Comparison of ENCODE assay signal across 8 cellular contexts in the genomic region with DNA sequence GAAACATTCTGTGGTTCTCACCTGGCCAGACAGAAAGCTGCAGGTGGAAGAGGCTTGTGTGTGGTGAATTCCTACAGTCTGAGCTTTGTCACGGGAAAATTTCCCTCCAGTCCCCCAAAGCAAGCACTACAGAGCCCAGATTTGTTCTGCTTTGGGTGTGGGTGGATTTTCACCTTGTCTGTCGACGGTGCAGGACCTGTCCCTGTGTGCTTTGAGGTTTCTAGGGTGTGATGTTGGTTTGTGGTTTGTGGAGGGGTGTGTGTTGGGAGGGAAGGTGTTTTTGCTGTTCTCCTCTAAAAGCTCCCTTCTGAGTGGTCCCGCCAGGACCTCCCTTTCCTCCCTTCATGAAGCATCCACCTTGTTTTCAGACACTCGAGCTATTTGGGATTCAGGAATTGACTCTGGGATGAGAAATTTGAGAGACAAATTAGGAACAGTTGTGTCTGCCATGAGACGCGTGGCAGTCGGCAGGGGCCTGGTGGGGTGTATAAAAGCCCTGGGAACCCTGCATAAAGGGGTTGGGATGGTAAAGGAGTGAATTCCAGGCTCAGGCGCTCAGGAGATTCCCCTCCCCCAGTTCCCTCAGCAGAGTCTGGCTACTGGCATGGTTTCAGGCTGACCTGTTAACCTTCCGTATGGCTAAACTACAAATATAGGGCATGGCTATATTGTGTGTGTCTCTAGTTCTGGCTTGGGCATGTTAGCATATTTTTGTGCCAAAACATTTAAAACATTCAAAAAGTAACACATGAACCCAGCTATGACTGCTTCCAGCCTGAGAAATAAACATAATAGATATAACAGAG.
A peak's percentile ranks its signal among the peaks of the same experiment; 100 is the strongest.
DNase-seq lines count a peak whose midpoint lies in the region; ATAC-seq, FAIRE-seq and TF ChIP-seq lines count a peak whose summit lies in the region.

No MANE protein-coding gene starts in this region.

- H3K27me3 ChIP-seq in hepatocyte (no peaks in the 10 kb centered on the region), tibial artery (no peaks in the 10 kb centered on the region), pancreas (no peaks in the 10 kb centered on the region)

- peaks cover 91% of the 10 kb centered on the region for H3K4me1 Mint-ChIP-seq in activated CD8-positive, alpha-beta T cell treated with anti-CD3 and anti-CD28 coated beads for 36 hours (ENCODE audit: low read depth)

- CTCF ChIA-PET in activated CD8-positive, alpha-beta T cell treated with anti-CD3 and anti-CD28 coated beads for 36 hours (lab: Charles Lee), result interaction anchor here (0.9 to 15.4 kb wide), 8 partner anchors 10 to 152 kb away, joined by 3 to 183 read pairs (median 4); no protein-coding TSS in a partner anchor

- WGBS in hepatocyte (ENCODE audit: low lambda C conversion rate, missing lambda C conversion rate), result 52% methylated on average over 10 of the region's 10 CpGs
- 81 to 85% methylated on average over 10 of the region's 10 CpGs for WGBS in pancreas, 2 donors

- H3K27ac Mint-ChIP-seq in activated CD8-positive, alpha-beta T cell treated with anti-CD3 and anti-CD28 coated beads for 36 hours, result peak overlapping the region; percentile 88

- FAIRE-seq in pancreas (lab: Jason Lieb, UNC), result no peak

- DNase-seq in activated effector memory CD4-positive, alpha-beta T cell treated with anti-CD3 and anti-CD28 coated beads, Interleukin-2, amount 50 U/mL, for 16 hours, result peak; percentile 76
- no peak for DNase-seq in activated effector memory CD4-positive, alpha-beta T cell treated with Interleukin-2 at 50 U/mL for 16 hours
- DNase-seq in activated CD8-positive, alpha-beta T cell treated with anti-CD3 and anti-CD28 coated beads for 36 hours, result peak; percentile 70
- DNase-seq in hepatocyte (ENCODE audit: low spot score) (no peak), tibial artery (peak in 1 of 2 donors; percentile 65), pancreas (no peak), CD1c-positive myeloid dendritic cell (ENCODE audit: extremely low spot score) (no peak)

- POLR2A ChIA-PET in activated CD8-positive, alpha-beta T cell treated with anti-CD3 and anti-CD28 coated beads for 36 hours (lab: Charles Lee), result interaction anchor here (0.6 to 2.8 kb wide), 13 partner anchors 8 to 158 kb away, joined by 3 to 11 read pairs (median 4); no protein-coding TSS in a partner anchor

- H3K9me2 ChIP-seq in hepatocyte (replicated peaks; ENCODE audit: insufficient read depth), result no peaks in the 10 kb centered on the region

- peak; percentile 17 for ATAC-seq in activated CD8-positive, alpha-beta T cell treated with anti-CD3 and anti-CD28 coated beads for 36 hours
- ATAC-seq in HG03196 (IDR thresholded peaks at IDR 0.05; ENCODE audit: unreplicated experiment), result no peak
- no peak for ATAC-seq in pancreas

- H3K36me3 Mint-ChIP-seq in activated CD8-positive, alpha-beta T cell treated with anti-CD3 and anti-CD28 coated beads for 36 hours (ENCODE audit: low read depth), result peaks cover 48% of the 10 kb centered on the region

- peak overlapping the region; percentile 71 for H3K4me3 Mint-ChIP-seq in activated CD8-positive, alpha-beta T cell treated with anti-CD3 and anti-CD28 coated beads for 36 hours

- H3K27ac ChIP-seq in hepatocyte (peak overlapping the region; percentile 95), tibial artery (peak overlapping the region; percentile 81 to 83), pancreas (no peak overlapping the region)

- intact Hi-C loops in activated CD8-positive, alpha-beta T cell treated with anti-CD3 and anti-CD28 coated beads for 36 hours (cut with micrococcal nuclease), result no loop called here
- intact Hi-C loops in tibial artery (cut with DNase I; ENCODE audit: low total_unique reads) (no loop called here), pancreas (cut with DNase I) (no loop called here)

- H3K9me3 ChIP-seq in hepatocyte (ENCODE audit: low read depth) (no peaks in the 10 kb centered on the region), tibial artery (no peaks in the 10 kb centered on the region), pancreas (no peaks in the 10 kb centered on the region)

- no peaks in the 10 kb centered on the region for H3K9me3 Mint-ChIP-seq in activated CD8-positive, alpha-beta T cell treated with anti-CD3 and anti-CD28 coated beads for 36 hours

- no peaks in the 10 kb centered on the region for H3K36me3 ChIP-seq in hepatocyte (replicated peaks; ENCODE audit: insufficient read depth, low read depth)
- H3K36me3 ChIP-seq in tibial artery, result no peaks in the 10 kb centered on the region
- no peaks in the 10 kb centered on the region for H3K36me3 ChIP-seq in pancreas

- H3K79me2 ChIP-seq in hepatocyte, result peaks cover 31% of the 10 kb centered on the region

- no peak overlapping the region for H3K4me2 ChIP-seq in hepatocyte

- H3K4me3 ChIP-seq in hepatocyte (no peak overlapping the region), tibial artery (peak overlapping the region; percentile 41 to 44), pancreas (no peak overlapping the region)

- H3K4me1 ChIP-seq in hepatocyte (ENCODE audit: insufficient read depth), result peaks cover 37% of the 10 kb centered on the region
- H3K4me1 ChIP-seq in tibial artery, result peaks cover 2 to 83% (median 51%) of the 10 kb centered on the region in 4 donors
- H3K4me1 ChIP-seq in pancreas, result peaks cover 0 to 5% (median 0%) of the 10 kb centered on the region in 3 donors

- H3K27me3 Mint-ChIP-seq in activated CD8-positive, alpha-beta T cell treated with anti-CD3 and anti-CD28 coated beads for 36 hours, result no peaks in the 10 kb centered on the region

- no peaks in the 10 kb centered on the region for H4K20me1 ChIP-seq in hepatocyte (ENCODE audit: insufficient read depth, poor library complexity, severe bottlenecking)

- H2AFZ ChIP-seq in hepatocyte, result no peak overlapping the region

- TF ChIP-seq CTCF in activated CD8-positive, alpha-beta T cell treated with anti-CD3 and anti-CD28 coated beads for 36 hours (IDR thresholded peaks at IDR 0.05), result no peak
- TF ChIP-seq CTCF in hepatocyte (IDR thresholded peaks at IDR 0.05; ENCODE audit: poor library complexity) (no peak), tibial artery (IDR thresholded peaks at IDR 0.05) (no peak), pancreas (IDR thresholded peaks at IDR 0.05) (no peak)

Comparison
In these comparisons a context has a peak if more than half of its experiments do, and no peak if none do; other contexts are left out.
1. DNase-seq: peak in activated effector memory CD4-positive, alpha-beta T cell treated with anti-CD3 and anti-CD28 coated beads, Interleukin-2, amount 50 U/mL, for 16 hours (single experiment) and activated CD8-positive, alpha-beta T cell treated with anti-CD3 and anti-CD28 coated beads for 36 hours (single experiment); none in activated effector memory CD4-positive, alpha-beta T cell treated with Interleukin-2 at 50 U/mL for 16 hours (single experiment), hepatocyte (single experiment), pancreas (0 of 6) and CD1c-positive myeloid dendritic cell (single experiment).
2. H3K27ac ChIP-seq: peak in hepatocyte (single experiment) and tibial artery (2 of 2); none in pancreas (0 of 4).
3. H3K4me3 ChIP-seq: peak in tibial artery (2 of 2); none in hepatocyte (single experiment) and pancreas (0 of 4).